ENCODE assay signal across 1 cellular context in genomic region chr10:86159797-86160196, GRCh38.
TF ChIP-seq lines count a peak whose summit lies in the region.

No MANE protein-coding gene starts in this region.

TF ChIP-seq in HepG2, 621 proteins besides CTCF, POLR2A, EP300 and RAD21 (continued from another document):
- TF ChIP-seq AHR (CRISPR knock-in tag; IDR thresholded peaks at IDR 0.05) (no peak), CREB1 (IDR thresholded peaks at IDR 0.05) (peak; percentile 86), CREB1 (CRISPR knock-in tag; IDR thresholded peaks at IDR 0.05) (no peak), ZBTB39 (CRISPR knock-in tag; IDR thresholded peaks at IDR 0.05) (no peak), MIER3 (CRISPR knock-in tag; IDR thresholded peaks at IDR 0.05; ENCODE audit: borderline replicate concordance) (no peak), KLF13 (CRISPR knock-in tag; IDR thresholded peaks at IDR 0.05) (no peak), ZNF639 (CRISPR knock-in tag; conservative IDR thresholded peaks at IDR 0.05) (no peak)
